ENCODE assay signal across 4 cellular contexts in the genomic region with DNA sequence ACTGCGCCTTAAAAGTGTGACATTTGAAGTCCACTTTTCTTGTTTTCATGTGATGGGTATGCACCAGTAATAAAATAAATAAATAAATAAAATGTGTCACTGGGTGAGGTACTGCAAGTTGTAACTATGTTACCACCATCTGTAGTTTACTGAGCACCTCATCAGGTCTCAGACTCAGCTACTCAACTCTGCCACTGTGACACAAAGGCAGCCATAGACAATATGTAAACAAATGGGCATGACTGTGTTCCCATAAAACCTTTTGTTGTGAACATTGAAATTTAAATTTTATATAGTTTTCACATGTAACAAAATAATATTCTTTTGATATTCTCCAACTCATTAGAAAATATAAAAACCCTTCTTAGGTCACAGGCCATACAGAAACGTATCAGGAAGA.
"Had no signal": no experiment of that assay in that cellular context is flagged by ENCODE, and none has a peak within 500 bp of the region (broad histone marks: within the 10 kb centered on the region; RNA-seq: fewer than 3 reads in every experiment).

No MANE protein-coding gene starts in this region.

- H2AFZ ChIP-seq: GM23338 had no signal

- H3K4me3 Mint-ChIP-seq: GM23338, H9 had no signal

- H3K4me3 ChIP-seq: GM23338 had no signal

- H3K4me2 ChIP-seq: GM23338 had no signal

- H3K27ac Mint-ChIP-seq: GM23338, H9 had no signal

- DNase-seq: H9, HCEC 1CT, IMR-90 had no signal

- ATAC-seq: GM23338 had no signal
